ENCODE assay signal across 8 cellular contexts in genomic region chr16:8621572-8622314, GRCh38. TPM values are rescaled to one million over a fixed set of nuclear protein-coding genes. Genes with fewer than 3 reads are reported as not detected.
DNase-seq lines count a peak whose midpoint lies in the region; ATAC-seq, FAIRE-seq and TF ChIP-seq lines count a peak whose summit lies in the region.

Gene METTL22, plus strand, starts transcription at chr16:8621698. Its CDS starts 3,968 bp downstream, at chr16:8625666.

- H3K79me2 ChIP-seq in hepatocyte = peaks cover 40% of the 10 kb centered on the region

- H3K36me3 ChIP-seq in hepatocyte (replicated peaks; ENCODE audit: insufficient read depth, low read depth) (no peaks in the 10 kb centered on the region), vagina (peaks cover 0 to 14% of the 10 kb centered on the region in 2 donors)

- H3K4me2 ChIP-seq in hepatocyte = peak within 1 kb of the TSS; percentile 84

- peak in 1 of 2 donors; percentile 53 for TF ChIP-seq POLR2A in vagina (IDR thresholded peaks at IDR 0.05)

- H3K4me3 ChIP-seq in astrocyte of the cerebellum (ENCODE audit: low read depth, low read length) (peak within 1 kb of the TSS; percentile 100), hepatocyte (peak within 1 kb of the TSS; percentile 78), vagina (peak within 1 kb of the TSS; percentile 68 to 99)

- H3K4me1 ChIP-seq in hepatocyte (ENCODE audit: insufficient read depth) (peaks cover 4% of the 10 kb centered on the region), vagina (peaks cover 19% of the 10 kb centered on the region)

- peak within 1 kb of the TSS; percentile 95 for H2AFZ ChIP-seq in hepatocyte

- FAIRE-seq in GM18507 (lab: Jason Lieb, UNC) = peak; percentile 89

- DNase-seq in GM18507 (ENCODE audit: extremely low spot score, insufficient read length, low read depth) (peak; percentile 99), NCI-H2081 (lab: John Stamatoyannopoulos, UW) (peak; percentile 84 to 87), T1000 (lab: John Stamatoyannopoulos, UW) (peak; percentile 85), astrocyte of the cerebellum (ENCODE audit: low read depth) (peak; percentile 62), hepatocyte (ENCODE audit: low spot score) (peak; percentile 96), renal cortical epithelial cell (ENCODE audit: low read depth) (peak; percentile 64), vagina (ENCODE audit: extremely low spot score in 2 of 2) (no peak)

- peak; percentile 86 for ATAC-seq in HG02970 (IDR thresholded peaks at IDR 0.05; ENCODE audit: low FRiP score, unreplicated experiment)

- no peaks in the 10 kb centered on the region for H3K9me3 ChIP-seq in hepatocyte (ENCODE audit: low read depth)
- H3K9me3 ChIP-seq in vagina = no peaks in the 10 kb centered on the region

- H3K27ac ChIP-seq in hepatocyte (peak within 1 kb of the TSS; percentile 93), vagina (peak within 1 kb of the TSS; percentile 80)

- intact Hi-C loops in vagina (cut with DNase I) = no loop called here

- in situ Hi-C loops in astrocyte of the cerebellum (cut with HindIII; ENCODE audit: low sequenced_read_pairs) = no loop called here

- WGBS in hepatocyte (ENCODE audit: low lambda C conversion rate, missing lambda C conversion rate) = 1% methylated on average over 49 of the region's 51 CpGs

- TF ChIP-seq CTCF in astrocyte of the cerebellum (IDR thresholded peaks at IDR 0.05; ENCODE audit: low read depth, low read length, missing control alignments) (no peak), hepatocyte (IDR thresholded peaks at IDR 0.05; ENCODE audit: poor library complexity) (no peak), vagina (IDR thresholded peaks at IDR 0.05) (no peak)

- H3K27me3 ChIP-seq in hepatocyte (no peaks in the 10 kb centered on the region), vagina (no peaks in the 10 kb centered on the region)

- peaks cover 6% of the 10 kb centered on the region for H4K20me1 ChIP-seq in hepatocyte (ENCODE audit: insufficient read depth, poor library complexity, severe bottlenecking)

- no peaks in the 10 kb centered on the region for H3K9me2 ChIP-seq in hepatocyte (replicated peaks; ENCODE audit: insufficient read depth)

RNA-seq across cellular contexts. Expression of gene METTL22, which starts in this region (rescaled TPM):
- total RNA-seq in hepatocyte (16.9 and 17.6 TPM in 2 replicates), renal cortical epithelial cell (16.5 and 17.0 TPM in 2 replicates), vagina (40.0 TPM)
- 19.7 and 35.1 TPM in 2 replicates for polyA plus RNA-seq in hepatocyte

Comparison
In these comparisons a context has a peak if more than half of its experiments do, and no peak if none do; other contexts are left out.
1. DNase-seq: peak in GM18507 (single experiment), NCI-H2081 (2 of 2), T1000 (single experiment), astrocyte of the cerebellum (single experiment), hepatocyte (single experiment) and renal cortical epithelial cell (single experiment); none in vagina (0 of 2).
2. Peak in every context shown above with its lines, with median percentiles within 50 percentile points of each other: H3K4me3 ChIP-seq.